Comparison of ENCODE assay signal across 24 cellular contexts in the genomic region with DNA sequence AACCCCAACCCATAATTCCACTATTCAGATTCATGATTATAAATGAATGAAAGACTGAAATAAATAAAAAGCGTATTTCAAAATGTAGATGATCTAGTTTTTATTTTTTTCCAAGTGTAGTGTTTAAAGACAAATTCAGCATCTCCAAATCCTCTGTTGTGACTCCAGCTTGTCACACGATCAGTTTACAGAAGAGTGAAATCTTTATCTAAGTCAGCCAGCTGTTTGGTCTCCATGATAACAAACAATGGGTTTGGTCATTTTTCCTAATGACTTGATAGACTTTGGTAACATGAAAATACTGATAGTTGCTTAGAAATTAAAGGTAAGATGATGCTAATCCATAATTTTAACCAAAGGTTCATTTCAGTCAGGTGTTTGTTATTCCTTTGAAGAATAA.
"Had no signal": no experiment of that assay in that cellular context is flagged by ENCODE, and none has a peak within 500 bp of the region (broad histone marks: within the 10 kb centered on the region; RNA-seq: fewer than 3 reads in every experiment).

No MANE protein-coding gene starts in this region.

- H3K4me1 Mint-ChIP-seq: immature natural killer cell; stimulated activated memory B cell treated with anti-CD40 and anti-IgM and Interleukin-4, amounts not matched to agents 10 μg/mL and 1 μg/mL and 100 μg/mL, for 72 hours had no signal

- H3K27me3 Mint-ChIP-seq: brain, progenitor cell of endocrine pancreas had no signal

- H3K4me3 Mint-ChIP-seq: activated CD8-positive, alpha-beta T cell treated with anti-CD3 and anti-CD28 coated beads, Interleukin-2, amount 10 ng/mL, durations not matched to agents 7 days and 5 days; activated T-helper 1 cell treated with anti-CD3 and anti-CD28 coated beads, Interleukin-12 subunit alpha, Interleukin-12 subunit beta, Interleukin-2, Interleukin-4 antibody, amounts not matched to agents 30 ng/mL and 10 ng/mL and 1 ng/mL, durations not matched to agents 14 hours and 24 hours and 36 hours; brain; immature natural killer cell; natural killer cell treated with Interleukin-12 subunit alpha and Interleukin-12 subunit beta and Interleukin-15 and Interleukin-18, amount 100 ng/mL, for 72 hours; stimulated activated memory B cell treated with anti-CD40 and anti-IgM and Interleukin-4, amounts not matched to agents 10 μg/mL and 1 μg/mL and 100 μg/mL, for 72 hours had no signal

- H3K9me3 Mint-ChIP-seq: activated T-helper 1 cell treated with anti-CD3 and anti-CD28 coated beads, Interleukin-12 subunit alpha, Interleukin-12 subunit beta, Interleukin-2, Interleukin-4 antibody, amounts not matched to agents 30 ng/mL and 10 ng/mL and 1 ng/mL, durations not matched to agents 14 hours and 24 hours and 36 hours; brain; immature natural killer cell; natural killer cell treated with Interleukin-12 subunit alpha and Interleukin-12 subunit beta and Interleukin-15 and Interleukin-18, amount 100 ng/mL, for 72 hours; stimulated activated memory B cell treated with anti-CD40 and anti-IgM and Interleukin-4, amounts not matched to agents 10 μg/mL and 1 μg/mL and 100 μg/mL, for 72 hours had no signal

- H3K36me3 ChIP-seq: sigmoid colon, stomach, suprapubic skin, transverse colon had no signal

- H3K27ac ChIP-seq: dorsolateral prefrontal cortex, foreskin keratinocyte, sigmoid colon, stomach, suprapubic skin, transverse colon had no signal

- H3K27me3 ChIP-seq: dorsolateral prefrontal cortex, foreskin keratinocyte, sigmoid colon, stomach, suprapubic skin, transverse colon had no signal

- H3K4me1 ChIP-seq: foreskin keratinocyte, sigmoid colon, stomach, suprapubic skin, transverse colon had no signal

- DNase-seq: activated CD4-positive, alpha-beta T cell treated with anti-CD3 and anti-CD28 coated beads for 1 hour; activated CD4-positive, alpha-beta T cell treated with anti-CD3 and anti-CD28 coated beads, Interleukin-2, amount 50 U/mL, for 1 hour; activated CD8-positive, alpha-beta T cell treated with anti-CD3 and anti-CD28 coated beads, Interleukin-2, amount 10 ng/mL, durations not matched to agents 7 days and 5 days; activated gamma-delta T cell; activated naive CD4-positive, alpha-beta T cell treated with anti-CD3 and anti-CD28 coated beads, Interleukin-2, amount 50 U/mL, for 16 hours; aorta; dorsolateral prefrontal cortex; foreskin keratinocyte; immature natural killer cell; left ventricle myocardium superior; mammary epithelial cell; retina; sigmoid colon; stimulated activated CD4-positive, alpha-beta T cell treated with anti-CD3 and anti-CD28 coated beads, Interleukin-15, amount 100 ng/mL, for 24 hours; stomach; T-helper 2 cell; transverse colon had no signal

- ATAC-seq: activated CD8-positive, alpha-beta T cell treated with anti-CD3 and anti-CD28 coated beads, Interleukin-2, amount 10 ng/mL, durations not matched to agents 7 days and 5 days; foreskin keratinocyte; left ventricle myocardium superior; natural killer cell treated with Interleukin-12 subunit alpha and Interleukin-12 subunit beta and Interleukin-15 and Interleukin-18, amount 100 ng/mL, for 72 hours; stimulated activated memory B cell treated with anti-CD40 and anti-IgM and Interleukin-4, amounts not matched to agents 10 μg/mL and 1 μg/mL and 100 μg/mL, for 72 hours had no signal

- H3K4me3 ChIP-seq: dorsolateral prefrontal cortex, sigmoid colon, smooth muscle cell, stomach, suprapubic skin, transverse colon had no signal

- H3K9me3 ChIP-seq: sigmoid colon, stomach, suprapubic skin, transverse colon had no signal

- H3K36me3 Mint-ChIP-seq: brain; immature natural killer cell; natural killer cell treated with Interleukin-12 subunit alpha and Interleukin-12 subunit beta and Interleukin-15 and Interleukin-18, amount 100 ng/mL, for 72 hours; stimulated activated memory B cell treated with anti-CD40 and anti-IgM and Interleukin-4, amounts not matched to agents 10 μg/mL and 1 μg/mL and 100 μg/mL, for 72 hours had no signal

- H3K27ac Mint-ChIP-seq: activated CD8-positive, alpha-beta T cell treated with anti-CD3 and anti-CD28 coated beads, Interleukin-2, amount 10 ng/mL, durations not matched to agents 7 days and 5 days; activated T-helper 1 cell treated with anti-CD3 and anti-CD28 coated beads, Interleukin-12 subunit alpha, Interleukin-12 subunit beta, Interleukin-2, Interleukin-4 antibody, amounts not matched to agents 30 ng/mL and 10 ng/mL and 1 ng/mL, durations not matched to agents 14 hours and 24 hours and 36 hours; brain; immature natural killer cell; natural killer cell treated with Interleukin-12 subunit alpha and Interleukin-12 subunit beta and Interleukin-15 and Interleukin-18, amount 100 ng/mL, for 72 hours; progenitor cell of endocrine pancreas; stimulated activated memory B cell treated with anti-CD40 and anti-IgM and Interleukin-4, amounts not matched to agents 10 μg/mL and 1 μg/mL and 100 μg/mL, for 72 hours had no signal
